ENCODE assay signal across 10 cellular contexts in genomic region chr2:96505231-96505889, GRCh38. TPM values are rescaled to one million over a fixed set of nuclear protein-coding genes. Genes with fewer than 3 reads are reported as not detected.
DNase-seq lines count a peak whose midpoint lies in the region; ATAC-seq and TF ChIP-seq lines count a peak whose summit lies in the region.
"Had no signal": no experiment of that assay in that cellular context is flagged by ENCODE, and none has a peak within 500 bp of the region (broad histone marks: within the 10 kb centered on the region; RNA-seq: fewer than 3 reads in every experiment).

NEURL3 (minus strand) TSS chr2:96505357; CDS start chr2:96505286, 71 bp downstream.

- H3K4me1 ChIP-seq in endocrine pancreas (ENCODE audit: control insufficient read depth, insufficient read depth, low read length) = peaks cover 6% of the 10 kb centered on the region
- H3K4me1 ChIP-seq in heart right ventricle = peaks cover 6 to 57% (median 36%) of the 10 kb centered on the region in 9 donors

- no peak within 1 kb of the TSS for H3K4me3 Mint-ChIP-seq in osteocyte (ENCODE audit: unreplicated experiment)

- TF ChIP-seq CTCF in GM13976 (IDR thresholded peaks at IDR 0.05; ENCODE audit: borderline replicate concordance, control extremely low read depth, extremely low read depth, insufficient read depth, missing control alignments) = no peak
- no peak for TF ChIP-seq CTCF in osteocyte (IDR thresholded peaks at IDR 0.05)
- no peak for TF ChIP-seq CTCF in dorsolateral prefrontal cortex (IDR thresholded peaks at IDR 0.05 in 54 of 56, conservative IDR thresholded peaks at IDR 0.05 in 2 of 56; ENCODE audit: low read depth in 1 of 56, partially characterized antibody in 56 of 56)
- no peak for TF ChIP-seq CTCF in heart right ventricle (IDR thresholded peaks at IDR 0.05)

- H3K4me3 ChIP-seq in endocrine pancreas (ENCODE audit: control insufficient read depth, insufficient read depth, low read length) (peak within 1 kb of the TSS; percentile 7), dorsolateral prefrontal cortex (no peak within 1 kb of the TSS), heart right ventricle (no peak within 1 kb of the TSS)
- H3K4me3 ChIP-seq: ascending aorta had no signal

- H3K27me3 Mint-ChIP-seq in osteocyte (ENCODE audit: unreplicated experiment) = peaks cover 5% of the 10 kb centered on the region

- WGBS in heart right ventricle, 2 donors = 62 to 73% methylated on average over 9 of the region's 9 CpGs

- peaks cover 10% of the 10 kb centered on the region for H3K4me1 Mint-ChIP-seq in osteocyte (ENCODE audit: unreplicated experiment)

- H3K36me3 Mint-ChIP-seq in osteocyte (ENCODE audit: unreplicated experiment) = no peaks in the 10 kb centered on the region

- DNase-seq in GM13976 (ENCODE audit: low spot score) (peak; percentile 16), NCI-H226 (peak; percentile 83), osteocyte (ENCODE audit: extremely low spot score, unreplicated experiment) (peak; percentile 76), dorsolateral prefrontal cortex (no peak), heart right ventricle (no peak)
- DNase-seq: mesendoderm had no signal

- H3K27ac ChIP-seq in dorsolateral prefrontal cortex (no peak within 1 kb of the TSS), heart right ventricle (no peak within 1 kb of the TSS)
- H3K27ac ChIP-seq: ascending aorta had no signal

- intact Hi-C loops in dorsolateral prefrontal cortex (cut with DNase I) = loop anchor here (5.0 to 10.0 kb wide), 4 partner anchors 143 to 361 kb away; partner anchors contain the start of genes DUSP2 (in 1 of the 2), ITPRIPL1 (in 1 of the 2) and SNRNP200 (in 1 of the 2)
- intact Hi-C loops in heart right ventricle (cut with DNase I) = loop anchor here in 8 of 10 donors (2.0 to 10.0 kb wide), 7 partner anchors 33 to 371 kb away; partner anchors contain the start of genes SNRNP200 (in 5 of the 8), ASTL (in 3 of the 8) and DUSP2 (in 1 of the 8)

- in situ Hi-C loops in GM13976 (cut with MboI; ENCODE audit: low sequenced_read_pairs, unreplicated experiment) = loop anchor here (25.0 kb wide), 1 partner anchor 493 kb away; no protein-coding TSS in a partner anchor

- H3K36me3 ChIP-seq in endocrine pancreas (ENCODE audit: control insufficient read depth, insufficient read depth, low read length) (no peaks in the 10 kb centered on the region), heart right ventricle (no peaks in the 10 kb centered on the region)
- H3K36me3 ChIP-seq: ascending aorta had no signal

- H3K9me3 ChIP-seq in endocrine pancreas (ENCODE audit: control insufficient read depth, low read length) = no peaks in the 10 kb centered on the region
- no peaks in the 10 kb centered on the region for H3K9me3 ChIP-seq in heart right ventricle
- H3K9me3 ChIP-seq: ascending aorta had no signal

- H3K9ac ChIP-seq in endocrine pancreas (ENCODE audit: control insufficient read depth, insufficient read depth, low read length) = peak within 1 kb of the TSS; percentile 47

- H3K27ac Mint-ChIP-seq in osteocyte (ENCODE audit: unreplicated experiment) = no peak within 1 kb of the TSS

- H3K9me3 Mint-ChIP-seq in osteocyte (ENCODE audit: unreplicated experiment) = no peaks in the 10 kb centered on the region

- H3K27me3 ChIP-seq in endocrine pancreas (ENCODE audit: control insufficient read depth, insufficient read depth, low read length) (no peaks in the 10 kb centered on the region), dorsolateral prefrontal cortex (peaks cover 0 to 33% (median 13%) of the 10 kb centered on the region in 45 donors), heart right ventricle (peaks cover 0 to 11% (median 6%) of the 10 kb centered on the region in 7 donors)
- H3K27me3 ChIP-seq: ascending aorta had no signal

- ATAC-seq in HG02588 (IDR thresholded peaks at IDR 0.05; ENCODE audit: unreplicated experiment) = no peak
- no peak for ATAC-seq in esophagus mucosa
- no peak for ATAC-seq in heart right ventricle

RNA-seq across cellular contexts. Expression of gene NEURL3, which starts in this region (rescaled TPM):
- not detected in 2 replicates for total RNA-seq in osteocyte
- total RNA-seq in dorsolateral prefrontal cortex = 1 to 10 TPM in 43 of 120 experiments, under 1 TPM in 72, not detected in 5; 0.26 to 2.6 (median 0.84) TPM
- not detected for total RNA-seq in esophagus mucosa
- total RNA-seq in heart right ventricle = under 1 TPM in 2 of 10 donors, not detected in 8; 0.37 to 0.67 TPM
- polyA plus RNA-seq in heart right ventricle = under 1 TPM; 0.06 to 0.22 TPM
- total RNA-seq: ascending aorta had no signal

Comparison
In these comparisons a context has a peak if more than half of its experiments do, and no peak if none do; other contexts are left out.
1. Peak in DNase-seq in osteocyte; RNA of the gene not detected or under 1 TPM.
2. DNase-seq: peak in GM13976 (single experiment) and NCI-H226 (single experiment); none in dorsolateral prefrontal cortex (0 of 10) and heart right ventricle (0 of 2).